Comparison of ENCODE assay signal across 8 cellular contexts in the genomic region with DNA sequence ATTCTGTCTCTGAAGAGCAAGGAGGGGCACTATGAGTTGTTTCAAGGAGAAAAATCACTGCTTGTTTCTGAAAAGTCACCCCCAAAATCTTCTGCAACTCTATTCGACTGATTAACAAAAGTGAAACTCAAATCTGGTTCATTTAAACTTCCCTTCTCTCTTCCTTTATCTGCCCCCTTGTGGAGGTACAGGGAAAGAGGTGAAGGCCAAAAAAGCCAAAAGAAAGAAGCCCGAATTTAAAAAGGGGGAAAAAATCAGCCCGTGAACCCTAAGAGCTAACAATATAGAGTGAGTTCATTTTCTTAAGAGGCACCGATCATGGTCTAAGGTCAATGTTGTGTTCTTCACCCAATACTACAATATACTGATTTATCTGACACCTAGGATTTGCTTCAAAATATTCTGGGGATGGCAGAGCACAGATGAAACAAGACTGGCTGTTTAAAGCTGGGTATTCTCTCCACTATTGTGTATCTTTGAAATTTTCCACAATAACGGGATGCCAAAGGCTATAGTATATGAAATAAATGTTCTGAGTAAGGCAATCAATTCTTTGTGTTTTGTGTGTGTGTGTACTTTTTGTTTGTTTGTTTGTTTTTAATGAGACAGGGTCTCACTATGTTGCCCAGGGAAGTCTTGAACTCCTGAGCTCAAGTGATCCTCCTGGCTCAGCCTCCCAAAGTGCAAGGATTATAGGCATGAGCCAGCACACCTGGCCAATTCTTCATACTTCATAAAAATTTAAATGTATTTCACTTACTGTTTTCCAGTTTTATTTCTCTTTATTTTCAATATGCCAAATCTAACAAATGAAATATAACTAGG. TPM values are rescaled to one million over a fixed set of nuclear protein-coding genes. Genes with fewer than 3 reads are reported as not detected.
DNase-seq lines count a peak whose midpoint lies in the region; ATAC-seq and TF ChIP-seq lines count a peak whose summit lies in the region.

No MANE protein-coding gene starts in this region.

- peaks cover 4% of the 10 kb centered on the region for H3K36me3 Mint-ChIP-seq in activated CD4-positive, alpha-beta T cell treated with anti-CD3 and anti-CD28 coated beads, Interleukin-2, amount 10 ng/mL, durations not matched to agents 24 days and 14 days (ENCODE audit: low read depth)
- H3K36me3 Mint-ChIP-seq in natural killer cell: no peaks in the 10 kb centered on the region

- H3K27me3 Mint-ChIP-seq in activated CD4-positive, alpha-beta T cell treated with anti-CD3 and anti-CD28 coated beads, Interleukin-2, amount 10 ng/mL, durations not matched to agents 24 days and 14 days: no peaks in the 10 kb centered on the region
- H3K27me3 Mint-ChIP-seq in natural killer cell (ENCODE audit: low read depth in 2 of 2): no peaks in the 10 kb centered on the region

- peak; percentile 63 for ATAC-seq in GM19463 (IDR thresholded peaks at IDR 0.05; ENCODE audit: unreplicated experiment)
- peak; percentile 47 for ATAC-seq in esophagus mucosa
- ATAC-seq in natural killer cell: peak; percentile 82 to 94 (median 87)
- no peak for ATAC-seq in GM18868 (IDR thresholded peaks at IDR 0.05; ENCODE audit: unreplicated experiment)
- no peak for ATAC-seq in GM19455 (IDR thresholded peaks at IDR 0.05; ENCODE audit: unreplicated experiment)

- intact Hi-C loops in activated CD4-positive, alpha-beta T cell treated with anti-CD3 and anti-CD28 coated beads, Interleukin-2, amount 10 ng/mL, durations not matched to agents 24 days and 14 days (cut with micrococcal nuclease): loop anchor here (1.0 to 2.0 kb wide), 2 partner anchors 116 to 333 kb away; no protein-coding TSS in a partner anchor
- intact Hi-C loops in natural killer cell (cut with micrococcal nuclease): loop anchor here (1.0 to 2.0 kb wide), 3 partner anchors 96 to 333 kb away; no protein-coding TSS in a partner anchor

- no peaks in the 10 kb centered on the region for H3K9me3 Mint-ChIP-seq in activated CD4-positive, alpha-beta T cell treated with anti-CD3 and anti-CD28 coated beads, Interleukin-2, amount 10 ng/mL, durations not matched to agents 24 days and 14 days
- H3K9me3 Mint-ChIP-seq in natural killer cell: no peaks in the 10 kb centered on the region

- peaks cover 7% of the 10 kb centered on the region for H3K4me1 Mint-ChIP-seq in activated CD4-positive, alpha-beta T cell treated with anti-CD3 and anti-CD28 coated beads, Interleukin-2, amount 10 ng/mL, durations not matched to agents 24 days and 14 days
- H3K4me1 Mint-ChIP-seq in natural killer cell: peaks cover 7 to 8% of the 10 kb centered on the region in 2 donors

- DNase-seq in DMS114 treated with DMSO at 0.1 percent for 48 hours (lab: John Stamatoyannopoulos, UW; ENCODE audit: unreplicated experiment): peak; percentile 26
- DNase-seq in NCI-H1694 treated with DMSO at 0.1 percent for 48 hours (lab: John Stamatoyannopoulos, UW): peak; percentile 3
- peak; percentile 86 for DNase-seq in activated CD4-positive, alpha-beta T cell treated with anti-CD3 and anti-CD28 coated beads, Interleukin-2, amount 10 ng/mL, durations not matched to agents 24 days and 14 days
- no peak for DNase-seq in natural killer cell

- H3K27ac Mint-ChIP-seq in activated CD4-positive, alpha-beta T cell treated with anti-CD3 and anti-CD28 coated beads, Interleukin-2, amount 10 ng/mL, durations not matched to agents 24 days and 14 days: no peak overlapping the region
- H3K27ac Mint-ChIP-seq in natural killer cell: peak overlapping the region; percentile 62 to 72

- H3K4me3 Mint-ChIP-seq in activated CD4-positive, alpha-beta T cell treated with anti-CD3 and anti-CD28 coated beads, Interleukin-2, amount 10 ng/mL, durations not matched to agents 24 days and 14 days: no peak overlapping the region
- H3K4me3 Mint-ChIP-seq in natural killer cell: peak overlapping the region; percentile 55

- TF ChIP-seq CTCF in natural killer cell (IDR thresholded peaks at IDR 0.05): peak; percentile 77

RNA-seq across cellular contexts. Expression of a gene that starts 55.0 kb away (rescaled TPM):
- total RNA-seq in activated CD4-positive, alpha-beta T cell treated with anti-CD3 and anti-CD28 coated beads, Interleukin-2, amount 10 ng/mL, durations not matched to agents 24 days and 14 days: 12.0 and 14.6 TPM in 2 replicates
- 4.5 TPM for total RNA-seq in esophagus mucosa
- total RNA-seq in natural killer cell: 1 to 10 TPM; 3.8 to 5.1 (median 4.6) TPM

Comparison
In these comparisons a context has a peak if more than half of its experiments do, and no peak if none do; other contexts are left out.
1. ATAC-seq: peak in GM19463 (single experiment), esophagus mucosa (single experiment) and natural killer cell (3 of 3); none in GM18868 (single experiment) and GM19455 (single experiment).